In the genomic region with DNA sequence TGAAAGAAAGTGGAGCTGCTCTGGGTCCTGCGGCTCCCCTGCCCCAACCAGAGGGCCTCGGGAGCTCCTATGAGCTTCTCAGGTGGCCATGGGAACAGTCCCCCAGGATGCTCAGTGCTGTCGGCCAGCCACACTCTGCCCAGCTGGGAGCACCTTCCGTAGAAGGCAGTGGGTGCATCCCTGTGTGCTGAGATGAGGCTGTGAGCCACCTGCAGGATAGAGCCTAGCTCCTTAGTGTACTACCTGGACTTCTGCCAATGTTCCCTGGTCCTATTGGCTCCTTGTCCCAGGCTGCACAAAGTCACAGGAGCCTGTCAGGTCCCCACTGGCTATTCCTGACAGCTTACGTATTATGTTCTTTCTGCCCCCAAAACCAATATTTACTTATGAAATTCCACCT, we compare ENCODE assay signal across 1 cellular context.
TF ChIP-seq lines count a peak whose summit lies in the region.

No MANE protein-coding gene starts in this region.

TF ChIP-seq in HepG2, 621 proteins besides CTCF, POLR2A, EP300 and RAD21:
- no peak for TF ChIP-seq FOXK1 (CRISPR knock-in tag; IDR thresholded peaks at IDR 0.05; ENCODE audit: borderline replicate concordance, low read depth)
- TF ChIP-seq, protein P1, sequence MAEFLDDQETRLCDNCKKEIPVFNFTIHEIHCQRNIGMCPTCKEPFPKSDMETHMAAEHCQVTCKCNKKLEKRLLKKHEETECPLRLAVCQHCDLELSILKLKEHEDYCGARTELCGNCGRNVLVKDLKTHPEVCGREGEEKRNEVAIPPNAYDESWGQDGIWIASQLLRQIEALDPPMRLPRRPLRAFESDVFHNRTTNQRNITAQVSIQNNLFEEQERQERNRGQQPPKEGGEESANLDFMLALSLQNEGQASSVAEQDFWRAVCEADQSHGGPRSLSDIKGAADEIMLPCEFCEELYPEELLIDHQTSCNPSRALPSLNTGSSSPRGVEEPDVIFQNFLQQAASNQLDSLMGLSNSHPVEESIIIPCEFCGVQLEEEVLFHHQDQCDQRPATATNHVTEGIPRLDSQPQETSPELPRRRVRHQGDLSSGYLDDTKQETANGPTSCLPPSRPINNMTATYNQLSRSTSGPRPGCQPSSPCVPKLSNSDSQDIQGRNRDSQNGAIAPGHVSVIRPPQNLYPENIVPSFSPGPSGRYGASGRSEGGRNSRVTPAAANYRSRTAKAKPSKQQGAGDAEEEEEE (CRISPR knock-in tag; IDR thresholded peaks at IDR 0.05; ENCODE audit: borderline replicate concordance): no peak
- TF ChIP-seq, protein P2, sequence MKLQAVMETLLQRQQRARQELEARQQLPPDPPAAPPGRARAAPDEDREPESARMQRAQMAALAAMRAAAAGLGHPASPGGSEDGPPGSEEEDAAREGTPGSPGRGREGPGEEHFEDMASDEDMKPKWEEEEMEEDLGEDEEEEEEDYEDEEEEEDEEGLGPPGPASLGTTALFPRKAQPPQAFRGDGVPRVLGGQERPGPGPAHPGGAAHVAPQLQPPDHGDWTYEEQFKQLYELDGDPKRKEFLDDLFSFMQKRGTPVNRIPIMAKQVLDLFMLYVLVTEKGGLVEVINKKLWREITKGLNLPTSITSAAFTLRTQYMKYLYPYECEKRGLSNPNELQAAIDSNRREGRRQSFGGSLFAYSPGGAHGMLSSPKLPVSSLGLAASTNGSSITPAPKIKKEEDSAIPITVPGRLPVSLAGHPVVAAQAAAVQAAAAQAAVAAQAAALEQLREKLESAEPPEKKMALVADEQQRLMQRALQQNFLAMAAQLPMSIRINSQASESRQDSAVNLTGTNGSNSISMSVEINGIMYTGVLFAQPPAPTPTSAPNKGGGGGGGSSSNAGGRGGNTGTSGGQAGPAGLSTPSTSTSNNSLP (IDR thresholded peaks at IDR 0.05; ENCODE audit: low read depth, low read length): no peak
- no peak for TF ChIP-seq HDAC1 (CRISPR knock-in tag; IDR thresholded peaks at IDR 0.05)
- TF ChIP-seq RAD51 (IDR thresholded peaks at IDR 0.05; ENCODE audit: borderline replicate concordance): no peak
- no peak for TF ChIP-seq ZNF326 (CRISPR knock-in tag; IDR thresholded peaks at IDR 0.05; ENCODE audit: borderline replicate concordance)
- no peak for TF ChIP-seq TGIF2 (CRISPR knock-in tag; IDR thresholded peaks at IDR 0.05)
